1 cellular context compared by ENCODE assay signal in genomic region chr3:184166671-184167070, GRCh38.
A peak's percentile ranks its signal among the peaks of the same experiment; 100 is the strongest.
TF ChIP-seq lines count a peak whose summit lies in the region.

No MANE protein-coding gene starts in this region.

TF ChIP-seq in HepG2, 621 proteins besides CTCF, POLR2A, EP300 and RAD21:
- TF ChIP-seq RARG (CRISPR knock-in tag; IDR thresholded peaks at IDR 0.05; ENCODE audit: low read depth) (no peak), AGO2 (optimal IDR thresholded peaks at IDR 0.05; ENCODE audit: low read depth, low read length) (peak; percentile 40)
